12 cellular contexts compared by ENCODE assay signal in genomic region chr14:105581551-105582341, GRCh38. TPM values are rescaled to one million over a fixed set of nuclear protein-coding genes. Genes with fewer than 3 reads are reported as not detected.
A peak's percentile ranks its signal among the peaks of the same experiment; 100 is the strongest.
DNase-seq lines count a peak whose midpoint lies in the region; ATAC-seq, FAIRE-seq and TF ChIP-seq lines count a peak whose summit lies in the region.
"Had no signal": no experiment of that assay in that cellular context is flagged by ENCODE, and none has a peak within 500 bp of the region (broad histone marks: within the 10 kb centered on the region; RNA-seq: fewer than 3 reads in every experiment).

No MANE protein-coding gene starts in this region.

- ATAC-seq in GM21515 (IDR thresholded peaks at IDR 0.05; ENCODE audit: unreplicated experiment) (peak; percentile 40), HG03432 (IDR thresholded peaks at IDR 0.05; ENCODE audit: unreplicated experiment) (peak; percentile 44), HepG2 (peak; percentile 30), Right ventricle myocardium inferior (no peak)

- H3K9ac ChIP-seq in HepG2 (ENCODE audit: insufficient read depth, low read depth, low read length): no peak overlapping the region

- H3K36me3 ChIP-seq in HepG2 (replicated peaks in 1 of 2; ENCODE audit: control insufficient read depth in 1 of 2, insufficient read depth in 2 of 2, low read length in 2 of 2): no peaks in the 10 kb centered on the region
- H3K36me3 ChIP-seq: ovary had no signal

- TF ChIP-seq POLR2A in GM12892 (IDR thresholded peaks at IDR 0.05; ENCODE audit: low read depth, low read length): no peak
- no peak for TF ChIP-seq POLR2A in HepG2 (IDR thresholded peaks at IDR 0.05; ENCODE audit: insufficient read depth in 1 of 2, low read depth in 2 of 2, low read length in 2 of 2)

- in situ Hi-C loops in HepG2 (cut with HindIII; ENCODE audit: extremely low pct_ligation_motif_present, low pct_unique_long_range_greater_than_20kb): no loop called here

- BruUV-seq in HepG2 (replicated peaks; lab: Mats Ljungman, UMichigan): no TSS peak

- DNase-seq in GM12892 (ENCODE audit: insufficient read length): peak; percentile 53
- DNase-seq in HepG2 (ENCODE audit: low spot score): no peak
- DNase-seq in NCI-H524 treated with DMSO at 0.1 percent for 48 hours (lab: John Stamatoyannopoulos, UW): no peak
- DNase-seq in Right ventricle myocardium inferior (ENCODE audit: missing footprints): no peak
- DNase-seq in iPS-NIHi11 (ENCODE audit: low spot score): no peak
- no peak for DNase-seq in NCI-H2227 treated with DMSO at 0.1 percent for 48 hours (lab: John Stamatoyannopoulos, UW)
- DNase-seq: activated T-cell treated with anti-CD3 and anti-CD28 coated beads, Interleukin-2, amount 50 U/mL, for 1 hour; dermis blood vessel endothelial cell; NCI-H510A had no signal

- CTCF ChIA-PET in HepG2 (lab: Yijun Ruan, JAX; ENCODE audit: low intra/inter-chr PET ratio, low total read pairs): no interaction called here

- no peaks in the 10 kb centered on the region for H3K4me1 ChIP-seq in HepG2 (ENCODE audit: insufficient read depth, low read length)

- no peak for TF ChIP-seq EP300 in HepG2 (IDR thresholded peaks at IDR 0.05; ENCODE audit: low read depth in 2 of 2, low read length in 2 of 2)
- no peak for TF ChIP-seq EP300 in HepG2 (CRISPR knock-in tag; IDR thresholded peaks at IDR 0.05; ENCODE audit: borderline replicate concordance)

- TF ChIP-seq CTCF in HepG2 (CRISPR knock-in tag; IDR thresholded peaks at IDR 0.05): no peak

- POLR2A ChIA-PET in HepG2 (lab: Yijun Ruan, JAX): no interaction called here

- peaks cover 0 to 2% of the 10 kb centered on the region in 2 experiments; a peak in 1 of 5 replicates for H3K27me3 ChIP-seq in HepG2 (ENCODE audit: control insufficient read depth in 1 of 2, insufficient read depth in 2 of 2, low read length in 2 of 2)
- H3K27me3 ChIP-seq: ovary had no signal

- H3K79me2 ChIP-seq in HepG2 (ENCODE audit: insufficient read depth, low read length): no peaks in the 10 kb centered on the region

- intact Hi-C loops in HepG2 (cut with micrococcal nuclease; ENCODE audit: unreplicated experiment) (no loop called here), Right ventricle myocardium inferior (cut with DNase I) (no loop called here)

- H4K20me1 ChIP-seq in HepG2 (ENCODE audit: insufficient read depth, low read length): no peaks in the 10 kb centered on the region

- 3% methylated on average over 5 of the region's 15 CpGs for WGBS in HepG2 (ENCODE audit: low lambda C conversion rate)

- no peak for FAIRE-seq in GM12892 (lab: Jason Lieb, UNC)
- no peak for FAIRE-seq in HepG2 (lab: Jason Lieb, UNC)

- no peaks in the 10 kb centered on the region for H3K9me3 ChIP-seq in HepG2 (ENCODE audit: low read length)
- H3K9me3 ChIP-seq: ovary had no signal

- no peak overlapping the region for H3K4me2 ChIP-seq in HepG2 (ENCODE audit: low read depth, low read length)

- no peak overlapping the region for H3K27ac ChIP-seq in HepG2 (ENCODE audit: extremely low read length, insufficient read depth, low read length)
- H3K27ac ChIP-seq: ovary had no signal

- no peak overlapping the region for H3K4me3 ChIP-seq in HepG2 (replicated peaks in 1 of 3; ENCODE audit: insufficient read depth in 1 of 3, low read depth in 2 of 3, low read length in 3 of 3)
- H3K4me3 ChIP-seq: ovary had no signal

- H2AFZ ChIP-seq in HepG2 (ENCODE audit: low read length): no peak overlapping the region

- no peak for TF ChIP-seq RAD21 in HepG2 (CRISPR knock-in tag; IDR thresholded peaks at IDR 0.05)

TF ChIP-seq in HepG2, 621 proteins besides CTCF, POLR2A, EP300 and RAD21:
- TF ChIP-seq NR2F2 (IDR thresholded peaks at IDR 0.05; ENCODE audit: borderline replicate concordance, low read depth): peak; percentile 33; the same call in 1 of the 2 replicates
- peak; percentile 38; the same call in 1 of the 2 replicates for TF ChIP-seq NR2F6 (IDR thresholded peaks at IDR 0.05)
- no peak for TF ChIP-seq NR2F6 (CRISPR knock-in tag; IDR thresholded peaks at IDR 0.05)
- no peak for TF ChIP-seq SIN3A (IDR thresholded peaks at IDR 0.05; ENCODE audit: borderline replicate concordance, low read depth, low read length)
- 0 out of 2 replicates have a peak, but pooled peaks have one; percentile 15 for TF ChIP-seq RXRA (CRISPR knock-in tag; IDR thresholded peaks at IDR 0.05)

RNA-seq across cellular contexts. Expression of gene TMEM121, which starts 55.4 kb away (rescaled TPM):
- polyA plus RNA-seq in GM12892 (2012; ENCODE audit: missing spikeins): not detected
- total RNA-seq in HepG2 (2016; rRNA removed; fragmentation: Illumina TruSeq; extraction: Trizol) (10.8 and 19.0 TPM in 2 replicates), Right ventricle myocardium inferior (3.4 TPM)
- total RNA-seq in HepG2 (2016; cell fraction: cytosol; rRNA removed; fragmentation: Illumina TruSeq; extraction: Trizol; ENCODE audit: low read depth): 11.9 and 15.2 TPM in 2 replicates
- total RNA-seq in HepG2 (2016; cell fraction: insoluble cytoplasmic fraction; rRNA removed; fragmentation: Illumina TruSeq; extraction: Trizol): 12.1 and 17.9 TPM in 2 replicates
- 21.1 and 26.4 TPM in 2 replicates for total RNA-seq in HepG2 (2016; cell fraction: membrane; rRNA removed; fragmentation: Illumina TruSeq; extraction: Trizol)
- 8.8 and 9.1 TPM in 2 replicates for total RNA-seq in HepG2 (2016; cell fraction: nucleus; rRNA removed; fragmentation: Illumina TruSeq; extraction: Trizol)
- 6.6 and 10.9 TPM in 2 replicates for polyA plus RNA-seq in HepG2 (2011; rRNA removed)
- 11.8 and 25.5 TPM in 2 replicates for polyA plus RNA-seq in HepG2 (2011; cell fraction: cytosol; rRNA removed)
- 16.5 and 16.6 TPM in 2 replicates for polyA plus RNA-seq in HepG2 (2011; cell fraction: nucleus; rRNA removed)
- 4.0 and 4.3 TPM in 2 replicates for polyA plus RNA-seq in HepG2 (2012)
- polyA plus RNA-seq in HepG2 (2016; cell fraction: cytosol; fragmentation: Illumina TruSeq; extraction: Trizol; ENCODE audit: low read depth): 8.8 and 9.5 TPM in 2 replicates
- 8.7 and 9.4 TPM in 2 replicates for polyA plus RNA-seq in HepG2 (2016; cell fraction: insoluble cytoplasmic fraction; fragmentation: Illumina TruSeq; extraction: Trizol; ENCODE audit: low read depth)
- 13.5 TPM in 2 replicates for polyA plus RNA-seq in HepG2 (2016; cell fraction: membrane; fragmentation: Illumina TruSeq; extraction: Trizol; ENCODE audit: low read depth)
- 12.3 and 13.5 TPM in 2 replicates for polyA plus RNA-seq in HepG2 (2016; cell fraction: nucleus; fragmentation: Illumina TruSeq; extraction: Trizol; ENCODE audit: insufficient read depth, low read depth)
- 0.82 and 39.5 TPM in 2 replicates for polyA minus RNA-seq in HepG2 (2011; rRNA and poly(A)+ RNA removed; ENCODE audit: low replicate concordance)
- polyA minus RNA-seq in HepG2 (2011; cell fraction: cytosol; rRNA and poly(A)+ RNA removed): 12.8 and 13.8 TPM in 2 replicates
- polyA minus RNA-seq in HepG2 (2011; cell fraction: nucleus; rRNA and poly(A)+ RNA removed): 4.1 and 4.5 TPM in 2 replicates
